ENCODE assay signal across 8 cellular contexts in genomic region chr1:43934279-43934985, GRCh38. TPM values are rescaled to one million over a fixed set of nuclear protein-coding genes. Genes with fewer than 3 reads are reported as not detected.
A peak's percentile ranks its signal among the peaks of the same experiment; 100 is the strongest.
DNase-seq lines count a peak whose midpoint lies in the region; ATAC-seq and TF ChIP-seq lines count a peak whose summit lies in the region.

No MANE protein-coding gene starts in this region.

- no peak overlapping the region for H3K27ac Mint-ChIP-seq in activated naive CD8-positive, alpha-beta T cell treated with anti-CD3 and anti-CD28 coated beads, Interleukin-2, amount 10 ng/mL, durations not matched to agents 7 days and 5 days

- H2AFZ ChIP-seq in Loucy (ENCODE audit: low read length), result no peak overlapping the region

- no peak overlapping the region for H3K4me3 ChIP-seq in DOHH2 (ENCODE audit: low read length)
- no peak overlapping the region for H3K4me3 ChIP-seq in Loucy (ENCODE audit: low read length, poor library complexity, severe bottlenecking)
- peak overlapping the region; percentile 59 for H3K4me3 ChIP-seq in left ventricle myocardium inferior
- H3K4me3 ChIP-seq in rectal smooth muscle tissue (ENCODE audit: low read length), result peak overlapping the region; percentile 49

- H3K9me3 ChIP-seq in DOHH2 (ENCODE audit: control insufficient read depth, insufficient read depth, low read length) (no peaks in the 10 kb centered on the region), Loucy (ENCODE audit: insufficient read depth, low read depth, low read length) (no peaks in the 10 kb centered on the region), left ventricle myocardium inferior (replicated peaks) (no peaks in the 10 kb centered on the region)

- ATAC-seq in activated naive CD8-positive, alpha-beta T cell treated with anti-CD3 and anti-CD28 coated beads, Interleukin-2, amount 10 ng/mL, durations not matched to agents 7 days and 5 days (ENCODE audit: low read depth), result peak; percentile 48
- no peak for ATAC-seq in GM21529 (IDR thresholded peaks at IDR 0.05; ENCODE audit: unreplicated experiment)

- H3K4me1 Mint-ChIP-seq in activated naive CD8-positive, alpha-beta T cell treated with anti-CD3 and anti-CD28 coated beads, Interleukin-2, amount 10 ng/mL, durations not matched to agents 7 days and 5 days, result peaks cover 10% of the 10 kb centered on the region

- H3K36me3 ChIP-seq in DOHH2 (ENCODE audit: control insufficient read depth, low read length) (no peaks in the 10 kb centered on the region; the same call in 1 of the 2 replicates), Loucy (ENCODE audit: insufficient read depth, low read length) (no peaks in the 10 kb centered on the region), left ventricle myocardium inferior (no peaks in the 10 kb centered on the region), rectal smooth muscle tissue (ENCODE audit: control insufficient read depth, insufficient read depth, low read length) (no peaks in the 10 kb centered on the region)

- H3K9me2 ChIP-seq in DOHH2 (replicated peaks; ENCODE audit: control insufficient read depth, low read length), result no peaks in the 10 kb centered on the region
- H3K9me2 ChIP-seq in Loucy (replicated peaks; ENCODE audit: low read depth, low read length), result no peaks in the 10 kb centered on the region

- H3K9me3 Mint-ChIP-seq in activated naive CD8-positive, alpha-beta T cell treated with anti-CD3 and anti-CD28 coated beads, Interleukin-2, amount 10 ng/mL, durations not matched to agents 7 days and 5 days, result no peaks in the 10 kb centered on the region

- TF ChIP-seq CTCF in DOHH2 (IDR thresholded peaks at IDR 0.05; ENCODE audit: low read depth, low read length, poor library complexity, severe bottlenecking), result peak; percentile 74
- peak; percentile 97 for TF ChIP-seq CTCF in Loucy (conservative IDR thresholded peaks at IDR 0.05; ENCODE audit: low read length)
- TF ChIP-seq CTCF in left ventricle myocardium inferior (IDR thresholded peaks at IDR 0.05; ENCODE audit: borderline replicate concordance), result peak; percentile 84

- H3K4me1 ChIP-seq in DOHH2 (ENCODE audit: control insufficient read depth, low read length) (peaks cover 5% of the 10 kb centered on the region), Loucy (ENCODE audit: insufficient read depth, low read length, poor library complexity, severe bottlenecking) (no peaks in the 10 kb centered on the region), left ventricle myocardium inferior (peaks cover 45% of the 10 kb centered on the region), rectal smooth muscle tissue (ENCODE audit: control insufficient read depth, insufficient read depth, low read length) (peaks cover 3% of the 10 kb centered on the region)

- H3K9ac ChIP-seq in Loucy (ENCODE audit: low read depth, low read length, poor library complexity, severe bottlenecking) (no peak overlapping the region), rectal smooth muscle tissue (ENCODE audit: low read length) (no peak overlapping the region)

- H3K27me3 Mint-ChIP-seq in activated naive CD8-positive, alpha-beta T cell treated with anti-CD3 and anti-CD28 coated beads, Interleukin-2, amount 10 ng/mL, durations not matched to agents 7 days and 5 days, result peaks cover 20% of the 10 kb centered on the region

- POLR2A ChIA-PET in activated naive CD8-positive, alpha-beta T cell treated with anti-CD3 and anti-CD28 coated beads, Interleukin-2, amount 10 ng/mL, durations not matched to agents 7 days and 5 days (lab: Charles Lee), result interaction anchor here (1.2 to 1.8 kb wide), 4 partner anchors 12 to 171 kb away, joined by 5 to 10 read pairs (median 8); partner anchors contain the start of gene IPO13

- H3K79me2 ChIP-seq in DOHH2 (ENCODE audit: control insufficient read depth, low read length) (no peaks in the 10 kb centered on the region), Loucy (ENCODE audit: insufficient read depth, low read length) (no peaks in the 10 kb centered on the region)

- H4K20me1 ChIP-seq in DOHH2 (ENCODE audit: control insufficient read depth, insufficient read depth, low read depth, low read length) (no peaks in the 10 kb centered on the region), Loucy (ENCODE audit: insufficient read depth, low read length, poor library complexity, severe bottlenecking) (no peaks in the 10 kb centered on the region)

- no peak overlapping the region for H3K27ac ChIP-seq in DOHH2 (ENCODE audit: low read depth, low read length)
- no peak overlapping the region for H3K27ac ChIP-seq in left ventricle myocardium inferior (replicated peaks)
- no peak overlapping the region for H3K27ac ChIP-seq in rectal smooth muscle tissue (ENCODE audit: low read depth, low read length)

- no peak overlapping the region for H3K4me2 ChIP-seq in DOHH2 (ENCODE audit: low read length)
- H3K4me2 ChIP-seq in Loucy (ENCODE audit: low read depth, low read length, poor library complexity, severe bottlenecking), result no peak overlapping the region

- intact Hi-C loops in left ventricle myocardium inferior (cut with micrococcal nuclease), result no loop called here

- H3K36me3 Mint-ChIP-seq in activated naive CD8-positive, alpha-beta T cell treated with anti-CD3 and anti-CD28 coated beads, Interleukin-2, amount 10 ng/mL, durations not matched to agents 7 days and 5 days, result no peaks in the 10 kb centered on the region

- H3F3A ChIP-seq in DOHH2 (ENCODE audit: control insufficient read depth, insufficient read depth), result no peaks in the 10 kb centered on the region
- H3F3A ChIP-seq in Loucy (ENCODE audit: low read depth), result no peaks in the 10 kb centered on the region

- H3K27me3 ChIP-seq in DOHH2 (ENCODE audit: control insufficient read depth, low read length) (no peaks in the 10 kb centered on the region), Loucy (ENCODE audit: insufficient read depth, low read length, poor library complexity, severe bottlenecking) (no peaks in the 10 kb centered on the region), left ventricle myocardium inferior (ENCODE audit: low read depth) (peaks cover 40% of the 10 kb centered on the region), rectal smooth muscle tissue (ENCODE audit: control insufficient read depth, insufficient read depth, low read length) (no peaks in the 10 kb centered on the region)

- peak; percentile 24 for DNase-seq in SHP77 treated with DMSO at 0.1 percent for 48 hours (lab: John Stamatoyannopoulos, UW)
- peak; percentile 77 for DNase-seq in activated naive CD8-positive, alpha-beta T cell treated with anti-CD3 and anti-CD28 coated beads, Interleukin-2, amount 10 ng/mL, durations not matched to agents 7 days and 5 days
- DNase-seq in left ventricle myocardium inferior, result peak; percentile 42
- no peak for DNase-seq in GOT3 (lab: John Stamatoyannopoulos, UW)

- peak overlapping the region; percentile 42 for H3K4me3 Mint-ChIP-seq in activated naive CD8-positive, alpha-beta T cell treated with anti-CD3 and anti-CD28 coated beads, Interleukin-2, amount 10 ng/mL, durations not matched to agents 7 days and 5 days

RNA-seq across cellular contexts. Expression of gene ARTN, which starts 0.8 kb away (rescaled TPM):
- under 1 TPM; 0.39 to 0.71 TPM for total RNA-seq in activated naive CD8-positive, alpha-beta T cell treated with anti-CD3 and anti-CD28 coated beads, Interleukin-2, amount 10 ng/mL, durations not matched to agents 7 days and 5 days
- 0.14 TPM for total RNA-seq in left ventricle myocardium inferior

RNA-seq across cellular contexts. Expression of gene IPO13, which starts 12.3 kb away (rescaled TPM):
- total RNA-seq in activated naive CD8-positive, alpha-beta T cell treated with anti-CD3 and anti-CD28 coated beads, Interleukin-2, amount 10 ng/mL, durations not matched to agents 7 days and 5 days, result 10 to 100 TPM; 24.1 to 24.4 TPM
- total RNA-seq in left ventricle myocardium inferior, result 57.4 TPM

RNA-seq across cellular contexts. Expression of gene DPH2, which starts 35.4 kb away (rescaled TPM):
- 10 to 100 TPM; 26.7 to 28.2 TPM for total RNA-seq in activated naive CD8-positive, alpha-beta T cell treated with anti-CD3 and anti-CD28 coated beads, Interleukin-2, amount 10 ng/mL, durations not matched to agents 7 days and 5 days
- total RNA-seq in left ventricle myocardium inferior, result 18.2 TPM

RNA-seq across cellular contexts. Expression of gene ATP6V0B, which starts 40.3 kb away (rescaled TPM):
- 10 to 100 TPM; 90.4 to 94.2 TPM for total RNA-seq in activated naive CD8-positive, alpha-beta T cell treated with anti-CD3 and anti-CD28 coated beads, Interleukin-2, amount 10 ng/mL, durations not matched to agents 7 days and 5 days
- total RNA-seq in left ventricle myocardium inferior, result 80.6 TPM

RNA-seq across cellular contexts. Expression of gene B4GALT2, which starts 44.6 kb away (rescaled TPM):
- total RNA-seq in activated naive CD8-positive, alpha-beta T cell treated with anti-CD3 and anti-CD28 coated beads, Interleukin-2, amount 10 ng/mL, durations not matched to agents 7 days and 5 days, result 10 to 100 TPM; 12.5 to 13.3 TPM
- total RNA-seq in left ventricle myocardium inferior, result 40.3 TPM

Comparison
In these comparisons a context has a peak if more than half of its experiments do, and no peak if none do; other contexts are left out.
1. H3K4me3 ChIP-seq: peak in left ventricle myocardium inferior (single experiment) and rectal smooth muscle tissue (single experiment); none in DOHH2 (single experiment) and Loucy (single experiment).
2. Peak in every context shown above with its lines, with median percentiles within 50 percentile points of each other: CTCF ChIP-seq.